22 cellular contexts compared by ENCODE assay signal in the genomic region with DNA sequence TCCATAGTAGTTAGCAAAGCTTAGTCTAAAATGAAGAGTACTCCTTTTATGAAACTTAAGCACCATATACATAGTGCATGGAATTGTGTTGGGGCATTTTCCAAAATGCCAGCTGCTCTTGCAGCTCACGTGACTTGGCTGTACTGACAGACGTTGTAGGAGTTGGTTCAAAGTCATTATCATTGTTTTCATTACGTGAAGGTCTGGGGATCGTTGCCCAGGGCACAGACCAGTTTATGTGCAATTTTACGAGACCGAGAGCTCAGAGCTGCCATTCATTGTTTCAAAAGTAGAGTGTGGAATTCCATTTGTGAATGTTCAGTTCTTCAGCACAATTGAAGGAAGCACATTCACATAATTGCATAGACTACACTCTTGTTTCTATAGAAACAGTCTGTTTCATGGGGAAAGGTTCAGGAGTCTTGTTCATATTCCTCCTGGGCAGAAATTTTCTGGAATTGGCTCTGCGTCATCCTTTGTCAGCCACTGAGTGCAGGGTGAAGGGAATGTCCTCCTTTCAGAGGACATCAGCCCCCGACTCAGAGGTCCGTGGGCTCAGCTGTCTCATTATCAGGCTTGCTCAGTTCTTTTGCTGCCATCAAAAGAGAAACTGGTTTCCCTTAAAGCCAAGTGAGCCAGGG. TPM values are rescaled to one million over a fixed set of nuclear protein-coding genes. Genes with fewer than 3 reads are reported as not detected.
DNase-seq lines count a peak whose midpoint lies in the region; FAIRE-seq and TF ChIP-seq lines count a peak whose summit lies in the region.
"Had no signal": no experiment of that assay in that cellular context is flagged by ENCODE, and none has a peak within 500 bp of the region (broad histone marks: within the 10 kb centered on the region; RNA-seq: fewer than 3 reads in every experiment).

No MANE protein-coding gene starts in this region.

- no peaks in the 10 kb centered on the region for H3K36me3 ChIP-seq in astrocyte (ENCODE audit: insufficient read depth, low read length)

- no peaks in the 10 kb centered on the region for H3K4me1 ChIP-seq in astrocyte (ENCODE audit: insufficient read depth, low read length)

- H3K27ac ChIP-seq in astrocyte (ENCODE audit: low read depth, low read length) = no peak overlapping the region
- H3K27ac ChIP-seq: KMS-11 had no signal

- peak overlapping the region; percentile 23 for H2AFZ ChIP-seq in astrocyte (ENCODE audit: low read depth, low read length)

- no peak overlapping the region for H3K27ac Mint-ChIP-seq in astrocyte (ENCODE audit: unreplicated experiment)
- no peak overlapping the region for H3K27ac Mint-ChIP-seq in activated T-cell treated with anti-CD3 and anti-CD28 coated beads, Interleukin-2, amount 50 U/mL, for 24 hours
- H3K27ac Mint-ChIP-seq: CD8-positive, alpha-beta memory T cell; HFFc6 had no signal

- no peak overlapping the region for H3K4me3 ChIP-seq in astrocyte (ENCODE audit: insufficient read depth, low read depth, low read length)

- H3K4me2 ChIP-seq in astrocyte (ENCODE audit: low read length) = no peak overlapping the region
- H3K4me2 ChIP-seq: KMS-11, SK-N-SH had no signal

- H3K9ac ChIP-seq in astrocyte (ENCODE audit: low read length) = no peak overlapping the region
- H3K9ac ChIP-seq: KMS-11, SK-N-SH had no signal

- DNase-seq in NCI-H2227 (lab: John Stamatoyannopoulos, UW; ENCODE audit: unreplicated experiment) (peak; percentile 36), astrocyte (ENCODE audit: low read depth) (no peak), foreskin melanocyte (peak; percentile 35), putamen (ENCODE audit: low spot score) (peak; percentile 11), NOMO-1 treated with DMSO at 0.1 percent for 48 hours (lab: John Stamatoyannopoulos, UW; ENCODE audit: unreplicated experiment) (no peak)
- no peak for DNase-seq in activated naive CD4-positive, alpha-beta T cell (lab: John Stamatoyannopoulos, UW)
- no peak for DNase-seq in activated T-cell treated with anti-CD3 and anti-CD28 coated beads, Interleukin-2, amount 50 U/mL, for 24 hours
- DNase-seq: C1 segment of cervical spinal cord; CD8-positive, alpha-beta memory T cell; DND-41; HFFc6; NCI-H1417; NCI-H187 treated with DMSO at 0.1 percent for 48 hours; NCI-H446; NCI-H526 treated with DMSO at 0.1 percent for 48 hours; NK-92 treated with Interleukin-12 subunit alpha and Interleukin-12 subunit beta, amount 100 ng/mL, for 24 hours; OCI-M1; Right ventricle myocardium superior; SK-N-SH had no signal

- TF ChIP-seq CTCF in astrocyte (IDR thresholded peaks at IDR 0.05; ENCODE audit: insufficient read depth, low read depth, low read length) = no peak

- H3K9me3 ChIP-seq in astrocyte (ENCODE audit: insufficient read depth, low read depth, low read length) = no peaks in the 10 kb centered on the region
- H3K9me3 ChIP-seq: SK-N-SH had no signal

- H3K27me3 Mint-ChIP-seq in astrocyte (ENCODE audit: low read depth, unreplicated experiment) = no peaks in the 10 kb centered on the region
- H3K27me3 Mint-ChIP-seq in activated T-cell treated with anti-CD3 and anti-CD28 coated beads, Interleukin-2, amount 50 U/mL, for 24 hours = peaks cover 2% of the 10 kb centered on the region
- H3K27me3 Mint-ChIP-seq: CD8-positive, alpha-beta memory T cell had no signal

- no peaks in the 10 kb centered on the region for H3K27me3 ChIP-seq in astrocyte (ENCODE audit: insufficient read depth, low read length)

- no peaks in the 10 kb centered on the region for H3K36me3 Mint-ChIP-seq in astrocyte (ENCODE audit: low read depth, unreplicated experiment)
- H3K36me3 Mint-ChIP-seq in activated T-cell treated with anti-CD3 and anti-CD28 coated beads, Interleukin-2, amount 50 U/mL, for 24 hours (ENCODE audit: low read depth) = no peaks in the 10 kb centered on the region

- H3K4me1 Mint-ChIP-seq in astrocyte (ENCODE audit: low read depth, unreplicated experiment) = no peaks in the 10 kb centered on the region
- H3K4me1 Mint-ChIP-seq in activated T-cell treated with anti-CD3 and anti-CD28 coated beads, Interleukin-2, amount 50 U/mL, for 24 hours (ENCODE audit: low read depth) = no peaks in the 10 kb centered on the region
- H3K4me1 Mint-ChIP-seq: CD8-positive, alpha-beta memory T cell had no signal

- no peaks in the 10 kb centered on the region for H4K20me1 ChIP-seq in astrocyte (ENCODE audit: insufficient read depth, low read length)

- peaks cover under 1% of the 10 kb centered on the region for H3K9me3 Mint-ChIP-seq in astrocyte (ENCODE audit: unreplicated experiment)
- H3K9me3 Mint-ChIP-seq in activated T-cell treated with anti-CD3 and anti-CD28 coated beads, Interleukin-2, amount 50 U/mL, for 24 hours = peaks cover 5% of the 10 kb centered on the region

- FAIRE-seq in astrocyte (lab: Jason Lieb, UNC) = no peak
- FAIRE-seq: H54 had no signal

- H3K79me2 ChIP-seq in astrocyte (ENCODE audit: insufficient read depth, low read length) = no peaks in the 10 kb centered on the region

- no peak overlapping the region for H3K4me3 Mint-ChIP-seq in astrocyte (ENCODE audit: unreplicated experiment)
- no peak overlapping the region for H3K4me3 Mint-ChIP-seq in activated T-cell treated with anti-CD3 and anti-CD28 coated beads, Interleukin-2, amount 50 U/mL, for 24 hours
- H3K4me3 Mint-ChIP-seq: CD8-positive, alpha-beta memory T cell; HFFc6 had no signal

RNA-seq across cellular contexts. Expression of a gene that starts 54.5 kb away (rescaled TPM):
- total RNA-seq in astrocyte = 0.54 and 0.77 TPM in 2 replicates
- total RNA-seq: CD8-positive, alpha-beta memory T cell; HFFc6; M059J; Right ventricle myocardium superior had no signal

Comparison
In these comparisons a context has a peak if more than half of its experiments do, and no peak if none do; other contexts are left out.
1. DNase-seq: peak in NCI-H2227 (single experiment), foreskin melanocyte (single experiment) and putamen (single experiment); none in astrocyte (single experiment), NOMO-1 treated with DMSO at 0.1 percent for 48 hours (single experiment), activated naive CD4-positive, alpha-beta T cell (0 of 4) and activated T-cell treated with anti-CD3 and anti-CD28 coated beads, Interleukin-2, amount 50 U/mL, for 24 hours (single experiment).